In genomic region chr6:33606642-33607041, GRCh38 we compare ENCODE assay signal across 26 cellular contexts.
"Had no signal": no experiment of that assay in that cellular context is flagged by ENCODE, and none has a peak within 500 bp of the region (broad histone marks: within the 10 kb centered on the region; RNA-seq: fewer than 3 reads in every experiment).

No MANE protein-coding gene starts in this region.

- H3K9me3 ChIP-seq: lower lobe of right lung, neutrophil, thyroid gland, vagina had no signal

- H3K4me3 ChIP-seq: coronary artery, lower lobe of right lung, smooth muscle cell, stomach, thyroid gland, vagina had no signal

- H3K27me3 ChIP-seq: stomach, thyroid gland, vagina had no signal

- H3K4me3 Mint-ChIP-seq: effector memory CD8-positive, alpha-beta T cell; naive thymus-derived CD8-positive, alpha-beta T cell; nephron progenitor cell had no signal

- ATAC-seq: effector memory CD8-positive, alpha-beta T cell; left ventricle myocardium superior; lower lobe of right lung; naive thymus-derived CD8-positive, alpha-beta T cell; sciatic nerve had no signal

- FAIRE-seq: endometrium, frontal cortex, keratinocyte had no signal

- H3K4me1 ChIP-seq: parathyroid adenoma had no signal

- H3K36me3 ChIP-seq: lower lobe of right lung, neutrophil, stomach, thyroid gland, vagina had no signal

- H3K4me2 ChIP-seq: smooth muscle cell had no signal

- DNase-seq: dermis blood vessel endothelial cell; effector memory CD8-positive, alpha-beta T cell; erythroblast; head of caudate nucleus; left ventricle myocardium superior; lower lobe of right lung; naive thymus-derived CD8-positive, alpha-beta T cell; nephron progenitor cell; stimulated activated CD4-positive, alpha-beta T cell treated with anti-CD3 and anti-CD28 coated beads, Interleukin-12 subunit alpha, Interleukin-12 subunit beta, amount 100 ng/mL, for 4 hours; stimulated activated CD4-positive, alpha-beta T cell treated with anti-CD3 and anti-CD28 coated beads, Interleukin-1b, Interleukin-23, amount 100 ng/mL, for 48 hours; stimulated activated CD4-positive, alpha-beta T cell treated with anti-CD3 and anti-CD28 coated beads, Interleukin-4, amount 100 ng/mL, for 1 hour; stimulated activated CD8-positive, alpha-beta memory T cell treated with anti-CD3 and anti-CD28 coated beads, Interleukin-4, amount 100 ng/mL, for 48 hours; stimulated activated naive CD4-positive, alpha-beta T cell; stomach; thyroid gland; trophoblast cell had no signal

- H3K27ac Mint-ChIP-seq: effector memory CD8-positive, alpha-beta T cell; naive thymus-derived CD8-positive, alpha-beta T cell; nephron progenitor cell; progenitor cell of endocrine pancreas had no signal

- H3K9ac ChIP-seq: parathyroid adenoma had no signal

- H3K9me3 Mint-ChIP-seq: effector memory CD8-positive, alpha-beta T cell had no signal

- H3K27ac ChIP-seq: coronary artery, lower lobe of right lung, neutrophil, parathyroid adenoma, stomach, thyroid gland, vagina had no signal

- H3K79me2 ChIP-seq: parathyroid adenoma had no signal

- H2AFZ ChIP-seq: parathyroid adenoma had no signal
